In genomic region chr19:47503823-47504145, GRCh38 we compare ENCODE assay signal across 29 cellular contexts. TPM values are rescaled to one million over a fixed set of nuclear protein-coding genes. Genes with fewer than 3 reads are reported as not detected.
"Had no signal": no experiment of that assay in that cellular context is flagged by ENCODE, and none has a peak within 500 bp of the region (broad histone marks: within the 10 kb centered on the region; RNA-seq: fewer than 3 reads in every experiment).

No MANE protein-coding gene starts in this region.

- ATAC-seq: activated CD4-positive, alpha-beta T cell treated with anti-CD3 and anti-CD28 coated beads for 36 hours; activated T-cell treated with anti-CD3 and anti-CD28 coated beads, Interleukin-2, amount 50 U/mL, for 72 hours; body of pancreas; PC-3; T-cell had no signal

- H3K9me3 Mint-ChIP-seq: activated CD4-positive, alpha-beta memory T cell treated with anti-CD3 and anti-CD28 coated beads, Interleukin-2, amount 10 ng/mL, durations not matched to agents 7 days and 5 days; activated naive CD4-positive, alpha-beta T cell treated with anti-CD3 and anti-CD28 coated beads, Interleukin-2, amount 10 ng/mL, durations not matched to agents 7 days and 5 days; activated naive CD8-positive, alpha-beta T cell treated with anti-CD3 and anti-CD28 coated beads for 36 hours; activated T-cell treated with anti-CD3 and anti-CD28 coated beads, Interleukin-2, amount 50 U/mL, for 72 hours; activated T-helper 2 cell treated with anti-CD3 and anti-CD28 coated beads, Interferon-gamma antibody, Interleukin-2, Interleukin-4, amounts not matched to agents 10 μg/mL and 5 μg/mL and 100 μg/mL, durations not matched to agents 14 hours and 24 hours and 36 hours; T-cell had no signal

- H3K27ac Mint-ChIP-seq: activated CD4-positive, alpha-beta memory T cell treated with anti-CD3 and anti-CD28 coated beads, Interleukin-2, amount 10 ng/mL, durations not matched to agents 7 days and 5 days; activated CD4-positive, alpha-beta T cell treated with anti-CD3 and anti-CD28 coated beads for 36 hours; activated naive CD4-positive, alpha-beta T cell treated with anti-CD3 and anti-CD28 coated beads, Interleukin-2, amount 10 ng/mL, durations not matched to agents 7 days and 5 days; activated naive CD8-positive, alpha-beta T cell treated with anti-CD3 and anti-CD28 coated beads for 36 hours; activated T-cell treated with anti-CD3 and anti-CD28 coated beads, Interleukin-2, amount 50 U/mL, for 72 hours; activated T-helper 2 cell treated with anti-CD3 and anti-CD28 coated beads, Interferon-gamma antibody, Interleukin-2, Interleukin-4, amounts not matched to agents 10 μg/mL and 5 μg/mL and 100 μg/mL, durations not matched to agents 14 hours and 24 hours and 36 hours; T-cell had no signal

- H3K27me3 ChIP-seq: ascending aorta, body of pancreas had no signal

- H3K9ac ChIP-seq: KMS-11 had no signal

- H3K4me1 Mint-ChIP-seq: activated CD4-positive, alpha-beta memory T cell treated with anti-CD3 and anti-CD28 coated beads, Interleukin-2, amount 10 ng/mL, durations not matched to agents 7 days and 5 days; activated CD4-positive, alpha-beta T cell treated with anti-CD3 and anti-CD28 coated beads for 36 hours; activated naive CD4-positive, alpha-beta T cell treated with anti-CD3 and anti-CD28 coated beads, Interleukin-2, amount 10 ng/mL, durations not matched to agents 7 days and 5 days had no signal

- H3K4me2 ChIP-seq: KMS-11 had no signal

- DNase-seq: activated CD4-positive, alpha-beta memory T cell treated with anti-CD3 and anti-CD28 coated beads, Interleukin-2, amount 10 ng/mL, durations not matched to agents 7 days and 5 days; activated CD4-positive, alpha-beta T cell treated with anti-CD3 and anti-CD28 coated beads for 36 hours; activated CD4-positive, alpha-beta T cell treated with anti-CD3 and anti-CD28 coated beads, Interleukin-2, amount 50 U/mL, for 1 hour; activated CD8-positive, alpha-beta memory T cell treated with anti-CD3 and anti-CD28 coated beads, Interleukin-2, amount 50 U/mL, for 4 hours; activated gamma-delta T cell treated with Interleukin-2 at 50 U/mL for 16 hours; activated naive CD4-positive, alpha-beta T cell treated with anti-CD3 and anti-CD28 coated beads, Interleukin-2, amount 10 ng/mL, durations not matched to agents 7 days and 5 days; activated naive CD8-positive, alpha-beta T cell treated with anti-CD3 and anti-CD28 coated beads for 36 hours; activated T-cell treated with anti-CD3 and anti-CD28 coated beads, Interleukin-2, amount 50 U/mL, for 72 hours; body of pancreas; central memory CD4-positive, alpha-beta T cell; NCI-H1092 treated with DMSO at 0.1 percent for 48 hours; NCI-H1417 treated with DMSO at 0.1 percent for 48 hours; NCI-H1694; NCI-H2029 treated with DMSO at 0.1 percent for 48 hours; NCI-H345; NCI-H510A; NCI-H526 treated with DMSO at 0.1 percent for 48 hours; NCI-H82; PC-3; T-cell; T-helper 2 cell; T1000; WERI-Rb-1 had no signal

- H3K27ac ChIP-seq: ascending aorta, body of pancreas, KMS-11, SK-N-MC, WERI-Rb-1 had no signal

- H3K9me3 ChIP-seq: ascending aorta, body of pancreas had no signal

- H3K4me3 ChIP-seq: ascending aorta, body of pancreas, SK-N-MC had no signal

- H3K4me3 Mint-ChIP-seq: activated CD4-positive, alpha-beta memory T cell treated with anti-CD3 and anti-CD28 coated beads, Interleukin-2, amount 10 ng/mL, durations not matched to agents 7 days and 5 days; activated CD4-positive, alpha-beta T cell treated with anti-CD3 and anti-CD28 coated beads for 36 hours; activated naive CD4-positive, alpha-beta T cell treated with anti-CD3 and anti-CD28 coated beads, Interleukin-2, amount 10 ng/mL, durations not matched to agents 7 days and 5 days; activated naive CD8-positive, alpha-beta T cell treated with anti-CD3 and anti-CD28 coated beads for 36 hours; activated T-cell treated with anti-CD3 and anti-CD28 coated beads, Interleukin-2, amount 50 U/mL, for 72 hours; T-cell had no signal

RNA-seq across cellular contexts. Expression of gene SLC8A2, which starts 32.1 kb away (rescaled TPM):
- total RNA-seq: activated CD4-positive, alpha-beta memory T cell treated with anti-CD3 and anti-CD28 coated beads, Interleukin-2, amount 10 ng/mL, durations not matched to agents 7 days and 5 days; activated CD8-positive, alpha-beta memory T cell treated with anti-CD3 and anti-CD28 coated beads for 36 hours; activated T-helper 2 cell treated with anti-CD3 and anti-CD28 coated beads, Interferon-gamma antibody, Interleukin-2, Interleukin-4, amounts not matched to agents 10 μg/mL and 5 μg/mL and 100 μg/mL, durations not matched to agents 14 hours and 24 hours and 36 hours; ascending aorta; MCF 10A; T-cell had no signal
